24 cellular contexts compared by ENCODE assay signal in genomic region chr7:9719303-9719702, GRCh38.
"Had no signal": no experiment of that assay in that cellular context is flagged by ENCODE, and none has a peak within 500 bp of the region (broad histone marks: within the 10 kb centered on the region; RNA-seq: fewer than 3 reads in every experiment).

No MANE protein-coding gene starts in this region.

- DNase-seq: activated B cell treated with CpG ODN at 0.5 μM for 24 hours; activated CD4-positive, alpha-beta T cell treated with anti-CD3 and anti-CD28 coated beads for 36 hours; activated CD4-positive, alpha-beta T cell treated with anti-CD3 and anti-CD28 coated beads, Interleukin-2, amount 50 U/mL, for 4 hours; activated CD8-positive, alpha-beta memory T cell treated with anti-CD3 and anti-CD28 coated beads for 24 hours; activated CD8-positive, alpha-beta memory T cell treated with anti-CD3 and anti-CD28 coated beads, Interleukin-2, amount 50 U/mL, for 4 hours; activated T-cell treated with anti-CD3 and anti-CD28 coated beads, Interleukin-2, amount 50 U/mL, for 24 hours; adrenal gland; foreskin fibroblast; ovary; psoas muscle; stimulated activated CD4-positive, alpha-beta T cell treated with anti-CD3 and anti-CD28 coated beads, Interleukin-4, amount 100 ng/mL, for 24 hours; stimulated activated naive CD4-positive, alpha-beta T cell treated with Interleukin-2 at 50 U/mL for 16 hours; T1000; upper lobe of right lung had no signal

- H3K36me3 ChIP-seq: adrenal gland, ascending aorta, neutrophil, ovary, right atrium auricular region, thoracic aorta, upper lobe of right lung had no signal

- H3K27ac ChIP-seq: adrenal gland, ascending aorta, coronary artery, neutrophil, ovary, psoas muscle, right atrium auricular region, thoracic aorta, upper lobe of right lung had no signal

- H3K4me1 ChIP-seq: adrenal gland, ascending aorta, psoas muscle, right atrium auricular region, upper lobe of right lung had no signal

- H3K4me3 ChIP-seq: adrenal gland, ascending aorta, coronary artery, ovary, psoas muscle, right atrium auricular region, thoracic aorta, upper lobe of right lung had no signal

- H3K27ac Mint-ChIP-seq: activated B cell treated with CpG ODN at 0.5 μM for 24 hours; activated CD4-positive, alpha-beta T cell treated with anti-CD3 and anti-CD28 coated beads for 36 hours; activated naive CD8-positive, alpha-beta T cell; activated T-cell treated with anti-CD3 and anti-CD28 coated beads, Interleukin-2, amount 50 U/mL, for 24 hours; activated T-helper 17 cell treated with anti-CD3 and anti-CD28 coated beads, Interleukin-2, amount 50 U/mL, for 72 hours; nephron; T-helper 1 cell treated with Interleukin-12 subunit alpha and Interleukin-12 subunit beta and Interleukin-4 antibody, amounts not matched to agents 30 μg/mL and 1 μg/mL, for 36 hours had no signal

- FAIRE-seq: bronchial epithelial cell had no signal

- H3K9me3 ChIP-seq: adrenal gland, ascending aorta, neutrophil, ovary, psoas muscle, right atrium auricular region, thoracic aorta, upper lobe of right lung had no signal

- ATAC-seq: activated CD4-positive, alpha-beta T cell treated with anti-CD3 and anti-CD28 coated beads for 36 hours; activated T-helper 17 cell treated with anti-CD3 and anti-CD28 coated beads, Interleukin-2, amount 50 U/mL, for 72 hours; psoas muscle; upper lobe of right lung had no signal

- H3K9me3 Mint-ChIP-seq: activated B cell treated with CpG ODN at 0.5 μM for 24 hours, nephron had no signal

- H3K27me3 ChIP-seq: adrenal gland, ascending aorta, neutrophil, ovary, right atrium auricular region, upper lobe of right lung had no signal

- H3K36me3 Mint-ChIP-seq: activated naive CD8-positive, alpha-beta T cell had no signal
